ENCODE assay signal across 23 cellular contexts in genomic region chr5:97979740-97980139, GRCh38.
DNase-seq lines count a peak whose midpoint lies in the region; ATAC-seq and TF ChIP-seq lines count a peak whose summit lies in the region.
"Had no signal": no experiment of that assay in that cellular context is flagged by ENCODE, and none has a peak within 500 bp of the region (broad histone marks: within the 10 kb centered on the region; RNA-seq: fewer than 3 reads in every experiment).

No MANE protein-coding gene starts in this region.

- H3K79me2 ChIP-seq in SK-N-SH (ENCODE audit: insufficient read depth), result no peaks in the 10 kb centered on the region

- POLR2A ChIA-PET in SK-N-SH (lab: Yijun Ruan, JAX), result no interaction called here

- no peaks in the 10 kb centered on the region for H3F3A ChIP-seq in SK-N-SH (replicated peaks; ENCODE audit: insufficient read depth)

- DNase-seq in AG20443 (ENCODE audit: low spot score) (peak; percentile 8), brain microvascular endothelial cell (peak; percentile 7), left cardiac atrium (peak; percentile 23), progenitor cell of endocrine pancreas (ENCODE audit: low spot score, unreplicated experiment) (no peak), NCI-H1930 (lab: John Stamatoyannopoulos, UW) (no peak), SK-N-SH (no peak)
- DNase-seq: activated CD4-positive, CD25-positive, alpha-beta regulatory T cell treated with anti-CD3 and anti-CD28 coated beads, Interleukin-2, amount 50 U/mL, for 72 hours; activated naive CD8-positive, alpha-beta T cell treated with anti-CD3 and anti-CD28 coated beads, Interleukin-2, amount 10 ng/mL, durations not matched to agents 7 days and 5 days; effector memory CD4-positive, alpha-beta T cell; gastrocnemius medialis; natural killer cell; NCI-H2081; NCI-H526 treated with DMSO at 0.1 percent for 48 hours; stomach had no signal

- no peak for TF ChIP-seq CTCF in brain microvascular endothelial cell (IDR thresholded peaks at IDR 0.05; ENCODE audit: low read depth, low read length, missing control alignments)
- no peak for TF ChIP-seq CTCF in progenitor cell of endocrine pancreas (IDR thresholded peaks at IDR 0.05; ENCODE audit: unreplicated experiment)
- TF ChIP-seq CTCF in SK-N-SH (IDR thresholded peaks at IDR 0.05), result no peak

- TF ChIP-seq RAD21 in SK-N-SH (IDR thresholded peaks at IDR 0.05; ENCODE audit: low read length), result no peak

- no peak for TF ChIP-seq EP300 in SK-N-SH (IDR thresholded peaks at IDR 0.05; ENCODE audit: borderline replicate concordance in 1 of 2, low read depth in 1 of 2, low read length in 1 of 2)

- H3K4me3 ChIP-seq in brain microvascular endothelial cell (ENCODE audit: low read depth, low read length), result no peak overlapping the region
- H3K4me3 ChIP-seq in SK-N-SH (ENCODE audit: low read depth in 2 of 2, low read length in 1 of 2), result no peak overlapping the region
- H3K4me3 ChIP-seq: gastrocnemius medialis, lung, SJSA1, stomach, vagina had no signal

- ATAC-seq in left cardiac atrium, result no peak
- no peak for ATAC-seq in GM21529 (IDR thresholded peaks at IDR 0.05; ENCODE audit: unreplicated experiment)
- ATAC-seq in GM18861 (IDR thresholded peaks at IDR 0.05; ENCODE audit: unreplicated experiment), result no peak
- ATAC-seq: gastrocnemius medialis, natural killer cell had no signal

- H3K36me3 Mint-ChIP-seq in progenitor cell of endocrine pancreas (ENCODE audit: insufficient read depth), result no peaks in the 10 kb centered on the region
- H3K36me3 Mint-ChIP-seq: activated naive CD8-positive, alpha-beta T cell treated with anti-CD3 and anti-CD28 coated beads, Interleukin-2, amount 10 ng/mL, durations not matched to agents 7 days and 5 days; IgD-negative memory B cell; natural killer cell had no signal

- no peaks in the 10 kb centered on the region for H4K20me1 ChIP-seq in SK-N-SH (ENCODE audit: insufficient read depth)

- CTCF ChIA-PET in SK-N-SH (lab: Yijun Ruan, JAX), result no interaction called here

- intact Hi-C loops in left cardiac atrium (cut with DNase I), result no loop called here

- H3K9me3 ChIP-seq in SK-N-SH, result no peaks in the 10 kb centered on the region
- H3K9me3 ChIP-seq: gastrocnemius medialis, SJSA1, stomach, vagina had no signal

- no peaks in the 10 kb centered on the region for H3K9me2 ChIP-seq in SK-N-SH

- H3K27me3 Mint-ChIP-seq in progenitor cell of endocrine pancreas, result no peaks in the 10 kb centered on the region
- H3K27me3 Mint-ChIP-seq: activated naive CD8-positive, alpha-beta T cell treated with anti-CD3 and anti-CD28 coated beads, Interleukin-2, amount 10 ng/mL, durations not matched to agents 7 days and 5 days; B cell; central memory CD8-positive, alpha-beta T cell; IgD-negative memory B cell had no signal

- H3K9ac ChIP-seq in SK-N-SH, result no peak overlapping the region

- H3K27ac ChIP-seq in brain microvascular endothelial cell, result no peak overlapping the region
- no peak overlapping the region for H3K27ac ChIP-seq in SK-N-SH (ENCODE audit: low read depth in 2 of 2, low read length in 1 of 2)
- H3K27ac ChIP-seq: gastrocnemius medialis, SJSA1, stomach, vagina had no signal

- H3K4me1 ChIP-seq in SK-N-SH (ENCODE audit: control insufficient read depth in 1 of 2, insufficient read depth in 2 of 2, low read depth in 1 of 2, low read length in 1 of 2), result no peaks in the 10 kb centered on the region
- H3K4me1 ChIP-seq: gastrocnemius medialis, SJSA1, stomach, vagina had no signal

- no peak overlapping the region for H2AFZ ChIP-seq in SK-N-SH (ENCODE audit: low read depth)

- H3K9me3 Mint-ChIP-seq in progenitor cell of endocrine pancreas (ENCODE audit: low read depth), result no peaks in the 10 kb centered on the region
- H3K9me3 Mint-ChIP-seq: activated naive CD8-positive, alpha-beta T cell treated with anti-CD3 and anti-CD28 coated beads, Interleukin-2, amount 10 ng/mL, durations not matched to agents 7 days and 5 days; T-helper 2 cell treated with Interferon-gamma antibody and Interleukin-4, amounts not matched to agents 5 μg/mL and 100 μg/mL, for 36 hours had no signal

- no peaks in the 10 kb centered on the region for H3K4me1 Mint-ChIP-seq in progenitor cell of endocrine pancreas (ENCODE audit: low read depth)
- H3K4me1 Mint-ChIP-seq: activated naive CD8-positive, alpha-beta T cell treated with anti-CD3 and anti-CD28 coated beads, Interleukin-2, amount 10 ng/mL, durations not matched to agents 7 days and 5 days; B cell; central memory CD8-positive, alpha-beta T cell; IgD-negative memory B cell; natural killer cell had no signal

- H3K27me3 ChIP-seq in brain microvascular endothelial cell (replicated peaks), result no peaks in the 10 kb centered on the region
- no peaks in the 10 kb centered on the region for H3K27me3 ChIP-seq in SK-N-SH (ENCODE audit: insufficient read depth)
- H3K27me3 ChIP-seq: gastrocnemius medialis, SJSA1, stomach, vagina had no signal

- 68% methylated on average over 3 of the region's 3 CpGs for WGBS in SK-N-SH (ENCODE audit: low lambda C conversion rate)

- H3K27ac Mint-ChIP-seq in progenitor cell of endocrine pancreas, result peak overlapping the region; percentile 47
- H3K27ac Mint-ChIP-seq: activated naive CD8-positive, alpha-beta T cell treated with anti-CD3 and anti-CD28 coated beads, Interleukin-2, amount 10 ng/mL, durations not matched to agents 7 days and 5 days; B cell; IgD-negative memory B cell; natural killer cell; T-helper 2 cell treated with Interferon-gamma antibody and Interleukin-4, amounts not matched to agents 5 μg/mL and 100 μg/mL, for 36 hours had no signal

- in situ Hi-C loops in brain microvascular endothelial cell (cut with HindIII; ENCODE audit: low pct_ligation_motif_present, low sequenced_read_pairs), result no loop called here

- H3K4me2 ChIP-seq in SK-N-SH, result no peak overlapping the region

- H3K36me3 ChIP-seq in brain microvascular endothelial cell (replicated peaks) (no peaks in the 10 kb centered on the region), SK-N-SH (replicated peaks in 1 of 2; ENCODE audit: control insufficient read depth in 1 of 2, insufficient read depth in 2 of 2, low read length in 1 of 2) (no peaks in the 10 kb centered on the region)
- H3K36me3 ChIP-seq: gastrocnemius medialis, SJSA1, stomach, vagina had no signal

- H3K4me3 Mint-ChIP-seq in progenitor cell of endocrine pancreas (ENCODE audit: low read depth), result no peak overlapping the region
- H3K4me3 Mint-ChIP-seq: activated naive CD8-positive, alpha-beta T cell treated with anti-CD3 and anti-CD28 coated beads, Interleukin-2, amount 10 ng/mL, durations not matched to agents 7 days and 5 days; B cell; central memory CD8-positive, alpha-beta T cell; IgD-negative memory B cell; natural killer cell; T-helper 2 cell treated with Interferon-gamma antibody and Interleukin-4, amounts not matched to agents 5 μg/mL and 100 μg/mL, for 36 hours had no signal

TF ChIP-seq in SK-N-SH, 30 proteins besides CTCF, POLR2A, EP300 and RAD21:
- TF ChIP-seq IRF3 (IDR thresholded peaks at IDR 0.05; ENCODE audit: low read depth, low read length) (no peak), NFIC (IDR thresholded peaks at IDR 0.05; ENCODE audit: borderline replicate concordance) (no peak), POLR2AphosphoS5 (IDR thresholded peaks at IDR 0.05; ENCODE audit: low read depth, low read length) (no peak), EZH2phosphoT487 (IDR thresholded peaks at IDR 0.05; ENCODE audit: borderline replicate concordance, low read depth) (no peak), GABPA (IDR thresholded peaks at IDR 0.05; ENCODE audit: low read depth) (no peak), YY1 (IDR thresholded peaks at IDR 0.05; ENCODE audit: low read depth) (no peak), GATA2 (CRISPR knock-in tag; IDR thresholded peaks at IDR 0.05) (no peak), TEAD4 (IDR thresholded peaks at IDR 0.05; ENCODE audit: borderline replicate concordance, insufficient read depth) (no peak), ZBTB33 (IDR thresholded peaks at IDR 0.05; ENCODE audit: borderline replicate concordance, low read depth) (no peak), PBX3 (IDR thresholded peaks at IDR 0.05) (no peak)
TF ChIP-seq in SK-N-SH: peak in this region for 0.

Comparison
In these comparisons a context has a peak if more than half of its experiments do, and no peak if none do; other contexts are left out.
1. DNase-seq: peak in AG20443 (single experiment), brain microvascular endothelial cell (single experiment) and left cardiac atrium (single experiment); none in progenitor cell of endocrine pancreas (single experiment), NCI-H1930 (0 of 2) and SK-N-SH (single experiment).